ENCODE assay signal across 15 cellular contexts in the genomic region with DNA sequence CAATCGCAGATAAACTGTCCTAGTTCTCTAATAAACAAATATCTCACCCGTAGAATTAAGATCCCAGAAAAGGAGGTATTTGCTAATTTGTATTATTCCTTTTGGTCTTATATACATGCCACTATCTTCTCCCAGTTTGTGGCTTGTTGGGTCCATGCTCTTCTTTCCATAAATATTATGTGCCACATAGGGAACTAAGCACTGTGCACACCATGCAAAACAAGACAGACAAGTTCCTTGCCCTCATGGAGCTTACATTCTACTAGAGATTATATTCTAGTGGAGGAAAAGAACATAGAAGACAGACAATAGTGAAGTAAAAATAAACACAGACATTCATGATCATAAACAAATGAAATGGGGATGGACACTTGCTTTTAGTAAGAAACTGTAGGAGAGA. TPM values are rescaled to one million over a fixed set of nuclear protein-coding genes. Genes with fewer than 3 reads are reported as not detected.
DNase-seq lines count a peak whose midpoint lies in the region; ATAC-seq and TF ChIP-seq lines count a peak whose summit lies in the region.
"Had no signal": no experiment of that assay in that cellular context is flagged by ENCODE, and none has a peak within 500 bp of the region (broad histone marks: within the 10 kb centered on the region; RNA-seq: fewer than 3 reads in every experiment).

No MANE protein-coding gene starts in this region.

- H3K27ac Mint-ChIP-seq in activated CD4-positive, alpha-beta T cell treated with anti-CD3 and anti-CD28 coated beads, Interleukin-2, amount 10 ng/mL, durations not matched to agents 7 days and 5 days: peak overlapping the region; percentile 1
- peak overlapping the region in 4 of 7 donors; percentile 28 to 68 (median 33) for H3K27ac Mint-ChIP-seq in CD4-positive, alpha-beta memory T cell
- H3K27ac Mint-ChIP-seq in activated T-helper 17 cell treated with anti-CD3 and anti-CD28 coated beads, Interleukin-2, amount 50 U/mL, for 72 hours: peak overlapping the region; percentile 3
- peak overlapping the region; percentile 26 for H3K27ac Mint-ChIP-seq in endothelial cell (ENCODE audit: unreplicated experiment)

- H3K4me1 Mint-ChIP-seq in activated CD4-positive, alpha-beta T cell treated with anti-CD3 and anti-CD28 coated beads, Interleukin-2, amount 10 ng/mL, durations not matched to agents 7 days and 5 days: peaks cover 27% of the 10 kb centered on the region
- peaks cover 12 to 27% (median 22%) of the 10 kb centered on the region in 4 donors for H3K4me1 Mint-ChIP-seq in CD4-positive, alpha-beta memory T cell
- H3K4me1 Mint-ChIP-seq in activated T-helper 17 cell treated with anti-CD3 and anti-CD28 coated beads, Interleukin-2, amount 50 U/mL, for 72 hours: peaks cover 15% of the 10 kb centered on the region
- peaks cover 11% of the 10 kb centered on the region for H3K4me1 Mint-ChIP-seq in endothelial cell (ENCODE audit: unreplicated experiment)

- POLR2A ChIA-PET in activated CD4-positive, alpha-beta T cell treated with anti-CD3 and anti-CD28 coated beads, Interleukin-2, amount 10 ng/mL, durations not matched to agents 7 days and 5 days (lab: Charles Lee): no interaction called here
- POLR2A ChIA-PET in CD4-positive, alpha-beta memory T cell (lab: Charles Lee; ENCODE audit: partially characterized antibody): no interaction called here

- no peak for ATAC-seq in activated T-helper 17 cell treated with anti-CD3 and anti-CD28 coated beads, Interleukin-2, amount 50 U/mL, for 72 hours (replicated peaks)
- ATAC-seq in GM21786 (IDR thresholded peaks at IDR 0.05; ENCODE audit: unreplicated experiment) (no peak), GM18861 (IDR thresholded peaks at IDR 0.05; ENCODE audit: unreplicated experiment) (no peak)
- ATAC-seq: GM12878 had no signal

- H3K27me3 Mint-ChIP-seq in activated CD4-positive, alpha-beta T cell treated with anti-CD3 and anti-CD28 coated beads, Interleukin-2, amount 10 ng/mL, durations not matched to agents 7 days and 5 days: no peaks in the 10 kb centered on the region
- H3K27me3 Mint-ChIP-seq in CD4-positive, alpha-beta memory T cell: no peaks in the 10 kb centered on the region
- no peaks in the 10 kb centered on the region for H3K27me3 Mint-ChIP-seq in activated T-helper 17 cell treated with anti-CD3 and anti-CD28 coated beads, Interleukin-2, amount 50 U/mL, for 72 hours
- H3K27me3 Mint-ChIP-seq in endothelial cell (ENCODE audit: unreplicated experiment): peaks cover 3% of the 10 kb centered on the region

- no peak for DNase-seq in activated CD4-positive, alpha-beta T cell treated with anti-CD3 and anti-CD28 coated beads, Interleukin-2, amount 10 ng/mL, durations not matched to agents 7 days and 5 days
- no peak for DNase-seq in activated CD4-positive, alpha-beta T cell treated with anti-CD3 and anti-CD28 coated beads, Interleukin-2, amount 50 U/mL, for 4 hours
- no peak for DNase-seq in CD4-positive, alpha-beta memory T cell
- DNase-seq in endothelial cell (ENCODE audit: low spot score): no peak
- no peak for DNase-seq in stimulated activated CD4-positive, alpha-beta T cell treated with anti-CD3 and anti-CD28 coated beads, Interleukin-1b, Interleukin-23, amount 100 ng/mL, for 48 hours
- DNase-seq: 8988T, AML-193, DMS79, GOT3 had no signal

- intact Hi-C loops in CD4-positive, alpha-beta memory T cell (cut with micrococcal nuclease): no loop called here

- H3K36me3 Mint-ChIP-seq in activated CD4-positive, alpha-beta T cell treated with anti-CD3 and anti-CD28 coated beads, Interleukin-2, amount 10 ng/mL, durations not matched to agents 7 days and 5 days (ENCODE audit: low read depth): peaks cover 60% of the 10 kb centered on the region
- H3K36me3 Mint-ChIP-seq in CD4-positive, alpha-beta memory T cell: peaks cover 28 to 58% of the 10 kb centered on the region in 2 donors
- H3K36me3 Mint-ChIP-seq in activated T-helper 17 cell treated with anti-CD3 and anti-CD28 coated beads, Interleukin-2, amount 50 U/mL, for 72 hours (ENCODE audit: low read depth): peaks cover 92% of the 10 kb centered on the region
- peaks cover 28% of the 10 kb centered on the region for H3K36me3 Mint-ChIP-seq in endothelial cell (ENCODE audit: low read depth, unreplicated experiment)

- no peak overlapping the region for H3K27ac ChIP-seq in CD4-positive, alpha-beta memory T cell (ENCODE audit: low read depth, low read length)
- H3K27ac ChIP-seq: BLaER1 had no signal

- H3K27me3 ChIP-seq in CD4-positive, alpha-beta memory T cell (ENCODE audit: insufficient read depth, low read length): no peaks in the 10 kb centered on the region
- H3K27me3 ChIP-seq: BLaER1 had no signal

- no peak overlapping the region for H3K4me3 ChIP-seq in CD4-positive, alpha-beta memory T cell (ENCODE audit: low read length in 2 of 2)
- H3K4me3 ChIP-seq: BLaER1, GM12878, HAP-1 had no signal

- H3K36me3 ChIP-seq in CD4-positive, alpha-beta memory T cell (ENCODE audit: insufficient read depth, low read length): peaks cover 51% of the 10 kb centered on the region

- CTCF ChIA-PET in activated CD4-positive, alpha-beta T cell treated with anti-CD3 and anti-CD28 coated beads, Interleukin-2, amount 10 ng/mL, durations not matched to agents 7 days and 5 days (lab: Charles Lee): interaction anchor here (1.0 to 1.5 kb wide), 2 partner anchors 68 to 176 kb away, joined by 4 to 5 read pairs; no protein-coding TSS in a partner anchor
- CTCF ChIA-PET in CD4-positive, alpha-beta memory T cell (lab: Charles Lee; ENCODE audit: partially characterized antibody): interaction anchor here (1.1 kb wide), 1 partner anchor 766 kb away, joined by 4 read pairs; a partner anchor contains a TSS

- H3K9me3 ChIP-seq in CD4-positive, alpha-beta memory T cell (ENCODE audit: control insufficient read depth in 1 of 2, low read length in 2 of 2): no peaks in the 10 kb centered on the region
- H3K9me3 ChIP-seq: BLaER1, HAP-1 had no signal

- no peak for TF ChIP-seq CTCF in endothelial cell (IDR thresholded peaks at IDR 0.05; ENCODE audit: unreplicated experiment)

- peaks cover 19% of the 10 kb centered on the region for H3K4me1 ChIP-seq in CD4-positive, alpha-beta memory T cell (ENCODE audit: insufficient read depth, low read length)

- H3K4me3 Mint-ChIP-seq in activated CD4-positive, alpha-beta T cell treated with anti-CD3 and anti-CD28 coated beads, Interleukin-2, amount 10 ng/mL, durations not matched to agents 7 days and 5 days: no peak overlapping the region
- no peak overlapping the region for H3K4me3 Mint-ChIP-seq in CD4-positive, alpha-beta memory T cell
- H3K4me3 Mint-ChIP-seq in activated T-helper 17 cell treated with anti-CD3 and anti-CD28 coated beads, Interleukin-2, amount 50 U/mL, for 72 hours: no peak overlapping the region
- H3K4me3 Mint-ChIP-seq in endothelial cell (ENCODE audit: unreplicated experiment): peak overlapping the region; percentile 28

- no peaks in the 10 kb centered on the region for H3K9me3 Mint-ChIP-seq in activated CD4-positive, alpha-beta T cell treated with anti-CD3 and anti-CD28 coated beads, Interleukin-2, amount 10 ng/mL, durations not matched to agents 7 days and 5 days
- no peaks in the 10 kb centered on the region for H3K9me3 Mint-ChIP-seq in CD4-positive, alpha-beta memory T cell
- H3K9me3 Mint-ChIP-seq in activated T-helper 17 cell treated with anti-CD3 and anti-CD28 coated beads, Interleukin-2, amount 50 U/mL, for 72 hours: no peaks in the 10 kb centered on the region
- H3K9me3 Mint-ChIP-seq in endothelial cell (ENCODE audit: unreplicated experiment): no peaks in the 10 kb centered on the region

RNA-seq across cellular contexts. Expression of a gene that starts 4.7 kb away (rescaled TPM):
- total RNA-seq in activated CD4-positive, alpha-beta T cell treated with anti-CD3 and anti-CD28 coated beads, Interleukin-2, amount 10 ng/mL, durations not matched to agents 7 days and 5 days: 100 to 1,000 TPM; 123 to 124 TPM
- total RNA-seq in CD4-positive, alpha-beta memory T cell: 10 to 100 TPM; 75.4 to 85.1 TPM
- polyA plus RNA-seq in CD4-positive, alpha-beta memory T cell: 10 to 100 TPM; 56.1 to 57.7 TPM
- total RNA-seq in activated T-helper 17 cell treated with anti-CD3 and anti-CD28 coated beads, Interleukin-2, amount 50 U/mL, for 72 hours: 100 to 1,000 TPM in 1 of 2 donors, 10 to 100 TPM in 1; 91.9 to 196 TPM
- total RNA-seq in endothelial cell (ENCODE audit: unreplicated experiment): 76.1 TPM

RNA-seq across cellular contexts. Expression of a gene that starts 5.6 kb away (rescaled TPM):
- total RNA-seq in activated CD4-positive, alpha-beta T cell treated with anti-CD3 and anti-CD28 coated beads, Interleukin-2, amount 10 ng/mL, durations not matched to agents 7 days and 5 days: 100 to 1,000 TPM; 310 to 322 TPM
- 100 to 1,000 TPM; 436 to 454 TPM for total RNA-seq in CD4-positive, alpha-beta memory T cell
- polyA plus RNA-seq in CD4-positive, alpha-beta memory T cell: 100 to 1,000 TPM; 314 to 639 TPM
- 100 to 1,000 TPM; 242 to 282 TPM for total RNA-seq in activated T-helper 17 cell treated with anti-CD3 and anti-CD28 coated beads, Interleukin-2, amount 50 U/mL, for 72 hours
- 311 TPM for total RNA-seq in endothelial cell (ENCODE audit: unreplicated experiment)

RNA-seq across cellular contexts. Expression of a gene that starts 45.7 kb away (rescaled TPM):
- under 1 TPM; 0.40 to 0.58 TPM for total RNA-seq in activated CD4-positive, alpha-beta T cell treated with anti-CD3 and anti-CD28 coated beads, Interleukin-2, amount 10 ng/mL, durations not matched to agents 7 days and 5 days
- 1 to 10 TPM; 1.3 to 1.6 TPM for total RNA-seq in CD4-positive, alpha-beta memory T cell
- polyA plus RNA-seq in CD4-positive, alpha-beta memory T cell: under 1 TPM; 0.56 to 0.98 TPM
- under 1 TPM; 0.54 to 0.79 TPM for total RNA-seq in activated T-helper 17 cell treated with anti-CD3 and anti-CD28 coated beads, Interleukin-2, amount 50 U/mL, for 72 hours
- 3.3 TPM for total RNA-seq in endothelial cell (ENCODE audit: unreplicated experiment)

RNA-seq across cellular contexts. Expression of a gene that starts 51.3 kb away (rescaled TPM):
- total RNA-seq in activated CD4-positive, alpha-beta T cell treated with anti-CD3 and anti-CD28 coated beads, Interleukin-2, amount 10 ng/mL, durations not matched to agents 7 days and 5 days: 10 to 100 TPM; 39.6 to 41.5 TPM
- total RNA-seq in CD4-positive, alpha-beta memory T cell: 10 to 100 TPM; 11.0 to 13.7 TPM
- polyA plus RNA-seq in CD4-positive, alpha-beta memory T cell: 1 to 10 TPM; 2.2 to 4.0 TPM
- total RNA-seq in activated T-helper 17 cell treated with anti-CD3 and anti-CD28 coated beads, Interleukin-2, amount 50 U/mL, for 72 hours: 10 to 100 TPM; 39.8 to 43.0 TPM
- 18.0 TPM for total RNA-seq in endothelial cell (ENCODE audit: unreplicated experiment)

RNA-seq across cellular contexts. Expression of a gene that starts 57.4 kb away (rescaled TPM):
- total RNA-seq in activated CD4-positive, alpha-beta T cell treated with anti-CD3 and anti-CD28 coated beads, Interleukin-2, amount 10 ng/mL, durations not matched to agents 7 days and 5 days: 10 to 100 TPM; 33.5 to 34.4 TPM
- total RNA-seq in CD4-positive, alpha-beta memory T cell: 100 to 1,000 TPM; 110 to 112 TPM
- 10 to 100 TPM; 49.2 to 66.5 TPM for polyA plus RNA-seq in CD4-positive, alpha-beta memory T cell
- 10 to 100 TPM; 20.0 to 22.5 TPM for total RNA-seq in activated T-helper 17 cell treated with anti-CD3 and anti-CD28 coated beads, Interleukin-2, amount 50 U/mL, for 72 hours
- total RNA-seq in endothelial cell (ENCODE audit: unreplicated experiment): 35.5 TPM
